8 cellular contexts compared by ENCODE assay signal in the genomic region with DNA sequence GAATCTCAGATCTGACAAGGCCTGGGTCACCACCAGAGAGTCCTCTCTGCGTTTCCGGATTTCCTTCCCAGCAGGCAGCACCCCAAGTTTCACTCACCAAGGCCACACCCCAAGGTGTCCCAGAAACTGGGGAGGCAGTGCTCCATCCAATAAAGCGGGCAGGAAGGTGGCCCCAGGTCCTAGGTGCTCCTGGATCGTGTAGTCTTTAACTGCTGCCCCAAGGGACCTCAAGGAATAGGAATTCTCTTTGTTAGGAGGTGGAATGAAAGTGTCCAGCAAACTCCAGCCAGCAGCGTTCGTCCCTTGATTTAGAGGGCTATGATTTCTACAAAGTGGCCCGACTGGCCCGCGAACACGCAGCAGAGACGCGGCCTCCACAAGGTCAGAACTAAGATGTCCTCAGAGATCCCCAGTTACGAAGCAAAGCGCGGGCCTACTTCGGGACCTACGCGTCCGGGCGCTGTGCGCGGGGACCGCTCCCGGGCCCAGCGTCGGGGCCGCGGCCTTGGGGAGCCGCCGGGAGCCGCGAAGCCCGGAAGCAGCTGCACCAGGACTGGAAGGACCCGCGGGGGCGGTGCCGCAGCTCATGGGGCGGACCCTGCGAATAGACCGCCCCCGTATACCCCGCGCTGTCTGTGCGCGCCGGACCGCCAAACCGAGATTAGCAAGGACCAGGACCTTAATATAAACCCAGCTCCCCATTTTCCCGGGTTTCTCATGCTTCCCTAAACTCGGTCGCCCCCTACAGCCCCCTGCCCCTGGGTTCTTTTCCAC. TPM values are rescaled to one million over a fixed set of nuclear protein-coding genes. Genes with fewer than 3 reads are reported as not detected.
DNase-seq lines count a peak whose midpoint lies in the region; ATAC-seq, FAIRE-seq and TF ChIP-seq lines count a peak whose summit lies in the region.

A gene with protein sequence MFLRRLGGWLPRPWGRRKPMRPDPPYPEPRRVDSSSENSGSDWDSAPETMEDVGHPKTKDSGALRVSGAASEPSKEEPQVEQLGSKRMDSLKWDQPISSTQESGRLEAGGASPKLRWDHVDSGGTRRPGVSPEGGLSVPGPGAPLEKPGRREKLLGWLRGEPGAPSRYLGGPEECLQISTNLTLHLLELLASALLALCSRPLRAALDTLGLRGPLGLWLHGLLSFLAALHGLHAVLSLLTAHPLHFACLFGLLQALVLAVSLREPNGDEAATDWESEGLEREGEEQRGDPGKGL (minus strand): TSS at position 555 of the 774 bp plus-strand sequence. CDS start 831 bp downstream, outside the sequence.

- H3K27ac Mint-ChIP-seq in central memory CD8-positive, alpha-beta T cell (ENCODE audit: low read depth): peak within 1 kb of the TSS; percentile 78

- FAIRE-seq in keratinocyte (lab: Jason Lieb, UNC): no peak

- peak within 1 kb of the TSS; percentile 77 for H3K27ac ChIP-seq in keratinocyte (ENCODE audit: control insufficient read depth, insufficient read depth, low read length)

- H3K27me3 Mint-ChIP-seq in central memory CD8-positive, alpha-beta T cell: no peaks in the 10 kb centered on the region

- H3K36me3 ChIP-seq in GM06990 (ENCODE audit: control insufficient read depth, insufficient read depth, low read length) (peaks cover 11% of the 10 kb centered on the region), keratinocyte (ENCODE audit: control insufficient read depth in 2 of 2, extremely low read depth in 1 of 2, insufficient read depth in 2 of 2, low read length in 2 of 2) (peaks cover 8 to 10% of the 10 kb centered on the region in 2 experiments)

- H2AFZ ChIP-seq in keratinocyte (ENCODE audit: control insufficient read depth, low read length): peak within 1 kb of the TSS; percentile 28

- H3K27me3 ChIP-seq in GM06990 (replicated peaks; ENCODE audit: control insufficient read depth, insufficient read depth, low read length) (no peaks in the 10 kb centered on the region), keratinocyte (ENCODE audit: control insufficient read depth, extremely low read depth, insufficient read depth, low read length) (no peaks in the 10 kb centered on the region)

- no peaks in the 10 kb centered on the region for H3K9me3 Mint-ChIP-seq in central memory CD8-positive, alpha-beta T cell

- peak within 1 kb of the TSS; percentile 75 for H3K9ac ChIP-seq in keratinocyte (ENCODE audit: control insufficient read depth, extremely low read depth, insufficient read depth, low read length)

- peak within 1 kb of the TSS; percentile 92 for H3K4me3 ChIP-seq in GM06990 (replicated peaks; ENCODE audit: low read depth, low read length)
- peak within 1 kb of the TSS; percentile 46 to 97 (median 89) for H3K4me3 ChIP-seq in keratinocyte (ENCODE audit: control insufficient read depth in 2 of 3, extremely low read depth in 1 of 3, insufficient read depth in 2 of 3, low read depth in 1 of 3, low read length in 3 of 3)

- peaks cover 31% of the 10 kb centered on the region for H3K79me2 ChIP-seq in keratinocyte (ENCODE audit: control insufficient read depth, insufficient read depth, low read length)

- dilution Hi-C loops in keratinocyte (cut with MboI; ENCODE audit: extremely low pct_ligation_motif_present, low sequenced_read_pairs): no loop called here

- no peaks in the 10 kb centered on the region for H3K9me1 ChIP-seq in keratinocyte (ENCODE audit: control insufficient read depth, extremely low read depth, insufficient read depth, low read length)

- peaks cover 77% of the 10 kb centered on the region for H3K4me1 Mint-ChIP-seq in central memory CD8-positive, alpha-beta T cell

- H4K20me1 ChIP-seq in keratinocyte (ENCODE audit: control insufficient read depth, extremely low read depth, insufficient read depth, low read length): no peaks in the 10 kb centered on the region

- TF ChIP-seq CTCF in GM06990 (IDR thresholded peaks at IDR 0.05; ENCODE audit: insufficient read depth, low read length, poor library complexity, severe bottlenecking): no peak
- no peak for TF ChIP-seq CTCF in keratinocyte (optimal IDR thresholded peaks at IDR 0.05 in 1 of 3, IDR thresholded peaks at IDR 0.05 in 1 of 3, conservative IDR thresholded peaks at IDR 0.05 in 1 of 3; ENCODE audit: extremely low read depth in 1 of 3, insufficient read depth in 2 of 3, low read length in 3 of 3)

- H3K4me1 ChIP-seq in keratinocyte (ENCODE audit: control insufficient read depth, extremely low read depth, insufficient read depth, low read length): peaks cover 42% of the 10 kb centered on the region

- H3K4me3 Mint-ChIP-seq in central memory CD8-positive, alpha-beta T cell: peak within 1 kb of the TSS; percentile 90

- peaks cover 32% of the 10 kb centered on the region for H3K36me3 Mint-ChIP-seq in central memory CD8-positive, alpha-beta T cell (ENCODE audit: insufficient read depth)

- DNase-seq in GM06990 (ENCODE audit: extremely low read depth, insufficient read length) (peak; percentile 88), NCI-H345 (lab: John Stamatoyannopoulos, UW) (peak; percentile 84), keratinocyte (ENCODE audit: low read depth, low spot score) (no peak)
- DNase-seq in central memory CD8-positive, alpha-beta T cell (ENCODE audit: low spot score in 2 of 2): peak; percentile 53 to 57
- peak; percentile 42 to 78 (median 57) for DNase-seq in stimulated activated CD4-positive, alpha-beta T cell treated with anti-CD3 and anti-CD28 coated beads, Interleukin-12 subunit alpha, Interleukin-12 subunit beta, amount 100 ng/mL, for 48 hours (ENCODE audit: low read depth in 2 of 3, low spot score in 1 of 3)

- ATAC-seq in HG02973 (IDR thresholded peaks at IDR 0.05; ENCODE audit: unreplicated experiment) (peak; percentile 38), GM18517 (IDR thresholded peaks at IDR 0.05; ENCODE audit: unreplicated experiment) (no peak)
- ATAC-seq in activated CD4-positive, CD25-positive, alpha-beta regulatory T cell treated with anti-CD3 and anti-CD28 coated beads, Interleukin-2, amount 50 U/mL, for 24 hours: peak; percentile 70
- peak; percentile 64 for ATAC-seq in central memory CD8-positive, alpha-beta T cell (replicated peaks; ENCODE audit: extremely low read depth, poor library complexity, severe bottlenecking)

- H3K4me2 ChIP-seq in keratinocyte (ENCODE audit: control insufficient read depth, extremely low read depth, insufficient read depth, low read depth, low read length): peak within 1 kb of the TSS; percentile 96

- H3K9me3 ChIP-seq in keratinocyte (ENCODE audit: control insufficient read depth, low read depth, low read length): no peaks in the 10 kb centered on the region

RNA-seq across cellular contexts. Expression of the gene that starts here (rescaled TPM):
- polyA plus RNA-seq in keratinocyte: 7.9 to 10.0 TPM (median 8.3 TPM) in 3 replicates
- polyA plus RNA-seq in keratinocyte (2011; ENCODE audit: low read depth): 4.2 TPM
- 5.9 and 9.4 TPM in 2 replicates for polyA plus RNA-seq in keratinocyte (2011; cell fraction: cytosol; rRNA removed)
- polyA plus RNA-seq in keratinocyte (2011; cell fraction: nucleus; rRNA removed): 10.4 and 11.5 TPM in 2 replicates
- polyA plus RNA-seq in keratinocyte (2012; ENCODE audit: low replicate concordance): 9.0 and 15.5 TPM in 2 replicates
- 4.1 to 10.6 TPM (median 4.8 TPM) in 3 replicates for polyA minus RNA-seq in keratinocyte
- 5.6 TPM for polyA minus RNA-seq in keratinocyte (2011; cell fraction: cytosol; rRNA and poly(A)+ RNA removed)
- 5.2 and 8.1 TPM in 2 replicates for polyA minus RNA-seq in keratinocyte (2011; cell fraction: nucleus; rRNA and poly(A)+ RNA removed)
